ENCODE assay signal across 11 cellular contexts in the genomic region with DNA sequence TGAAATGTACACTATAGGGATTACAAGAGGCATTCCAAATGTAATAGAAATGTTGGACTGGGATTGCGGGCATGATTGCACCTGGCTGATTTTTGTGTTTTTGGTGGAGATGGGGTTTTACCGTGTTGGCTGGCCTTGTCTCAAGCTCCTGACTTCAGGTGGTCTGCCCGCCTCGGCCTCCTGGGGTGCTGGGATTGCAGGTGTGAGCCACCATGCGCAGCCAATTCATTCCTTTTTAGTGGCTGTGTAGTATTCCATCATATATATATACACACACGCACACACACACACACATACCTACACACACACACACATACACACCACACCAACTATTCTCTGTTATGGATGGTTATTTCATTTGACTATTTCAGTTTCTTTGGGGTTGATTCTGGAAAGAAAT. TPM values are rescaled to one million over a fixed set of nuclear protein-coding genes. Genes with fewer than 3 reads are reported as not detected.
"Had no signal": no experiment of that assay in that cellular context is flagged by ENCODE, and none has a peak within 500 bp of the region (broad histone marks: within the 10 kb centered on the region; RNA-seq: fewer than 3 reads in every experiment).

No MANE protein-coding gene starts in this region.

- H3K36me3 ChIP-seq: HAP-1 had no signal

- H3K27ac ChIP-seq: GM23248, KMS-11 had no signal

- H3K4me2 ChIP-seq: KMS-11 had no signal

- FAIRE-seq: HTR-8/SVneo had no signal

- H3K9ac ChIP-seq: GM23248, KMS-11 had no signal

- H3K4me1 ChIP-seq: HAP-1 had no signal

- H3K9me3 ChIP-seq: HAP-1 had no signal

- DNase-seq: GM23248, GOT3, H7, IMR-90, KBM-7 had no signal

- H3K4me3 ChIP-seq: GM23248, HAP-1 had no signal

- ATAC-seq: HCT116 had no signal

RNA-seq across cellular contexts. Expression of gene ATP6V1G3, which starts 4.7 kb away (rescaled TPM):
- total RNA-seq: GM23248, H4, H7, HT-29, IMR-90 had no signal
- polyA plus RNA-seq: IMR-90 had no signal
